In the genomic region with DNA sequence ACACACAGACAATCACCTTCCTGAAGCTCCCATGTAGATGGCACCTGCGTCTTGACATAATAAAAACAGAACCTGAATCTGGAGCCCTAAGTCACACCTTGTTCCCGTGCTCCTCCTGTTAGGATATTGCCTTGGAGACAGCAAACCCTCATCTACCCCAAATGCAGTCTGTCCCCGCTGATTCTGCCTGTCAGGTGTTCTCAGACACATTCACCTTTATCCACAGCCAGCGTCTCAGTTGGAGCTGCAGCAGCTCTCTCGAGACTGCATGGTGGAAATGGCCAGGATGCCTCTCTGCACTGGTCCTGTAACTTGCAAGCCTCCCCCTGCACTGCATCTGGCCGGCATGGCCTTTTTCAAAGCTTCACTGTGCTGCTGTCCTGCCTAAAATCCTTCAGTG, we compare ENCODE assay signal across 17 cellular contexts.
A peak's percentile ranks its signal among the peaks of the same experiment; 100 is the strongest.
DNase-seq lines count a peak whose midpoint lies in the region; ATAC-seq and TF ChIP-seq lines count a peak whose summit lies in the region.
"Had no signal": no experiment of that assay in that cellular context is flagged by ENCODE, and none has a peak within 500 bp of the region (broad histone marks: within the 10 kb centered on the region; RNA-seq: fewer than 3 reads in every experiment).

No MANE protein-coding gene starts in this region.

- no peak overlapping the region for H3K4me2 ChIP-seq in IMR-90 (ENCODE audit: low read depth, low read length)

- dilution Hi-C loops in IMR-90 (cut with HindIII; ENCODE audit: low sequenced_read_pairs, unreplicated experiment) = no loop called here

- H3K27ac Mint-ChIP-seq in nephron progenitor cell = peak overlapping the region; percentile 29
- H3K27ac Mint-ChIP-seq: B cell had no signal

- no peak overlapping the region for H2AK9ac ChIP-seq in IMR-90 (replicated peaks; ENCODE audit: low read depth, low read length, poor library complexity)

- H2BK5ac ChIP-seq in IMR-90 (ENCODE audit: low read depth, low read length, poor library complexity, severe bottlenecking) = peak overlapping the region; percentile 94

- no peak for ATAC-seq in right cardiac atrium
- ATAC-seq in IMR-90 (ENCODE audit: low read depth) = no peak
- no peak for ATAC-seq in GM21717 (IDR thresholded peaks at IDR 0.05; ENCODE audit: unreplicated experiment)
- ATAC-seq: HCT116 had no signal

- TF ChIP-seq RAD21 in IMR-90 (IDR thresholded peaks at IDR 0.05; ENCODE audit: low read length) = no peak

- H3K27me3 Mint-ChIP-seq in nephron progenitor cell (ENCODE audit: low read depth, poor library complexity) = peaks cover 6% of the 10 kb centered on the region

- TF ChIP-seq CTCF in left ventricle myocardium inferior (IDR thresholded peaks at IDR 0.05; ENCODE audit: borderline replicate concordance) = no peak
- no peak for TF ChIP-seq CTCF in IMR-90 (conservative IDR thresholded peaks at IDR 0.05; ENCODE audit: low read depth, low read length)
- no peak for TF ChIP-seq CTCF in nephron progenitor cell (IDR thresholded peaks at IDR 0.05)

- no peaks in the 10 kb centered on the region for H4K20me1 ChIP-seq in IMR-90 (ENCODE audit: insufficient read depth, low read length)

- peaks cover 40% of the 10 kb centered on the region for H3K4me1 Mint-ChIP-seq in nephron progenitor cell
- H3K4me1 Mint-ChIP-seq: B cell had no signal

- peak overlapping the region; percentile 98 for H2BK120ac ChIP-seq in IMR-90 (ENCODE audit: low read depth, low read length)

- peak overlapping the region; percentile 84 for H2BK20ac ChIP-seq in IMR-90 (ENCODE audit: low read depth, low read length)

- DNase-seq in left ventricle myocardium inferior (no peak), right cardiac atrium (no peak), IMR-90 (no peak), nephron progenitor cell (no peak), G401 (ENCODE audit: low spot score) (no peak), NCI-H1694 (lab: John Stamatoyannopoulos, UW) (no peak)
- DNase-seq: C1 segment of cervical spinal cord; CD4-positive, alpha-beta memory T cell; COR-L47; DMS153; DMS79 treated with DMSO at 0.1 percent for 48 hours; EL; GDM1 had no signal

- H3K9me3 Mint-ChIP-seq in nephron progenitor cell = no peaks in the 10 kb centered on the region

- no peak overlapping the region for H2AFZ ChIP-seq in IMR-90 (replicated peaks; ENCODE audit: low read length, poor library complexity)

- no peaks in the 10 kb centered on the region for H3K36me3 ChIP-seq in left ventricle myocardium inferior
- no peaks in the 10 kb centered on the region for H3K36me3 ChIP-seq in IMR-90 (ENCODE audit: control insufficient read depth, insufficient read depth, low read length)

- H4K8ac ChIP-seq in IMR-90 (ENCODE audit: low read depth in 2 of 2, low read length in 2 of 2) = peak overlapping the region; percentile 64 to 95

- H3K79me1 ChIP-seq in IMR-90 (ENCODE audit: low read depth in 1 of 2, low read length in 2 of 2) = peaks cover 0 to 16% of the 10 kb centered on the region in 2 experiments; a peak in 1 of 4 replicates

- H3K9me3 ChIP-seq in left ventricle myocardium inferior (replicated peaks) (no peaks in the 10 kb centered on the region), right cardiac atrium (ENCODE audit: control insufficient read depth, low read length) (no peaks in the 10 kb centered on the region), IMR-90 (ENCODE audit: control insufficient read depth, insufficient read depth, low read length) (no peaks in the 10 kb centered on the region)

- 0 out of 2 replicates have a peak overlapping the region, but pooled peaks have one; percentile 10 for H3K18ac ChIP-seq in IMR-90 (ENCODE audit: low read depth, low read length)

- CTCF ChIA-PET in IMR-90 (lab: Yijun Ruan, JAX) = interaction anchor here (1.5 kb wide), 1 partner anchor 11 kb away, joined by 3 read pairs; no protein-coding TSS in a partner anchor

- 0 out of 2 replicates have a peak overlapping the region, but pooled peaks have one; percentile 10 for H3K56ac ChIP-seq in IMR-90 (ENCODE audit: extremely low read depth, insufficient read depth, low read length)

- in situ Hi-C loops in IMR-90 (cut with MboI; ENCODE audit: low sequenced_read_pairs) (no loop called here), G401 (cut with HindIII; ENCODE audit: low sequenced_read_pairs) (no loop called here)

- intact Hi-C loops in left ventricle myocardium inferior (cut with micrococcal nuclease) = no loop called here
- intact Hi-C loops in right cardiac atrium (cut with DNase I) = no loop called here
- intact Hi-C loops in IMR-90 (cut with micrococcal nuclease) = loop anchor here (10.0 kb wide), 1 partner anchor 518 kb away; the partner anchor contains the start of gene CXCL12

- H2AK5ac ChIP-seq in IMR-90 (ENCODE audit: low read depth, low read length) = peak overlapping the region; percentile 77

- H3K4me3 ChIP-seq in left ventricle myocardium inferior (no peak overlapping the region), right cardiac atrium (ENCODE audit: low read length) (no peak overlapping the region), IMR-90 (ENCODE audit: insufficient read depth, low read depth, low read length) (no peak overlapping the region)

- no peak overlapping the region for H3K9ac ChIP-seq in IMR-90 (ENCODE audit: low read depth, low read length)

- no peak for TF ChIP-seq POLR2A in IMR-90 (IDR thresholded peaks at IDR 0.05; ENCODE audit: low read depth, low read length)

- peak overlapping the region; percentile 99 for H4K91ac ChIP-seq in IMR-90 (ENCODE audit: insufficient read depth, low read depth, low read length)

- peak overlapping the region; percentile 26 for H3K14ac ChIP-seq in IMR-90 (replicated peaks; ENCODE audit: low read depth, low read length)

- no peak overlapping the region for H3K4me3 Mint-ChIP-seq in nephron progenitor cell
- H3K4me3 Mint-ChIP-seq: B cell; CD4-positive, alpha-beta memory T cell had no signal

- H3K4ac ChIP-seq in IMR-90 (ENCODE audit: low read depth, low read length) = peak overlapping the region; percentile 93

- H3K36me3 Mint-ChIP-seq in nephron progenitor cell (ENCODE audit: low read depth) = no peaks in the 10 kb centered on the region
- H3K36me3 Mint-ChIP-seq: CD4-positive, alpha-beta memory T cell had no signal

- H2BK15ac ChIP-seq in IMR-90 (ENCODE audit: low read depth, low read length) = peak overlapping the region; percentile 96; the same call in 1 of the 3 replicates

- H3K4me1 ChIP-seq in left ventricle myocardium inferior (peaks cover 86% of the 10 kb centered on the region), right cardiac atrium (ENCODE audit: control insufficient read depth, insufficient read depth, low read length) (peaks cover 23% of the 10 kb centered on the region), IMR-90 (ENCODE audit: control insufficient read depth, insufficient read depth, low read length) (peaks cover 34% of the 10 kb centered on the region)

- no peak overlapping the region for H3K23ac ChIP-seq in IMR-90 (ENCODE audit: low read depth, low read length)

- H4K5ac ChIP-seq in IMR-90 (ENCODE audit: low read depth, low read length) = 0 out of 2 replicates have a peak overlapping the region, but pooled peaks have one; percentile 11

- no TSS peak for BruUV-seq in IMR-90 (replicated peaks; lab: Mats Ljungman, UMichigan)

- H3K27ac ChIP-seq in left ventricle myocardium inferior (replicated peaks) = peak overlapping the region; percentile 84
- no peak overlapping the region for H3K27ac ChIP-seq in right cardiac atrium (ENCODE audit: low read length)
- 0 out of 2 replicates have a peak overlapping the region, but pooled peaks have one; percentile 2 for H3K27ac ChIP-seq in IMR-90 (ENCODE audit: insufficient read depth, low read length)
- H3K27ac ChIP-seq: HL-60 had no signal

- POLR2A ChIA-PET in IMR-90 (lab: Charles Lee; ENCODE audit: unreplicated experiment) = interaction anchor here (0.5 kb wide), 1 partner anchor 1085 kb away, joined by 3 read pairs; no protein-coding TSS in a partner anchor

- H3K9me1 ChIP-seq in IMR-90 (ENCODE audit: insufficient read depth, low read length) = peaks cover 30% of the 10 kb centered on the region

- 79% methylated on average over 6 of the region's 6 CpGs for WGBS in right cardiac atrium
- WGBS in IMR-90 (ENCODE audit: extremely low coverage in 2 of 2, insufficient read length in 1 of 2), 2 experiments = 88% methylated on average over 4 of the region's 6 CpGs; no CpG with 5 or more reads in 1 of the 2 experiments

- no peaks in the 10 kb centered on the region for H3K27me3 ChIP-seq in left ventricle myocardium inferior (ENCODE audit: low read depth)
- H3K27me3 ChIP-seq in right cardiac atrium (ENCODE audit: control insufficient read depth, insufficient read depth) = no peaks in the 10 kb centered on the region
- H3K27me3 ChIP-seq in IMR-90 (ENCODE audit: control insufficient read depth, insufficient read depth, low read length) = no peaks in the 10 kb centered on the region

TF ChIP-seq in IMR-90, 13 proteins besides CTCF, POLR2A, EP300 and RAD21 (continues in another document):
- TF ChIP-seq RFX5 (IDR thresholded peaks at IDR 0.05; ENCODE audit: low read depth, low read length) = no peak
- TF ChIP-seq ELK1 (IDR thresholded peaks at IDR 0.05; ENCODE audit: borderline replicate concordance, low read depth, low read length) = no peak
- no peak for TF ChIP-seq MAFK (IDR thresholded peaks at IDR 0.05; ENCODE audit: low read depth, low read length)
- no peak for TF ChIP-seq CEBPB (IDR thresholded peaks at IDR 0.05; ENCODE audit: low read depth, low read length)
- TF ChIP-seq CHD1 (IDR thresholded peaks at IDR 0.05; ENCODE audit: low read depth, low read length) = no peak
- no peak for TF ChIP-seq MXI1 (IDR thresholded peaks at IDR 0.05; ENCODE audit: borderline replicate concordance, low read depth, low read length)
- TF ChIP-seq MAZ (IDR thresholded peaks at IDR 0.05; ENCODE audit: borderline replicate concordance, low read depth, low read length) = no peak
- TF ChIP-seq RCOR1 (IDR thresholded peaks at IDR 0.05; ENCODE audit: insufficient replicate concordance, low read length) = no peak
- TF ChIP-seq FOS (IDR thresholded peaks at IDR 0.05; ENCODE audit: low read depth, low read length) = no peak
- no peak for TF ChIP-seq BHLHE40 (IDR thresholded peaks at IDR 0.05; ENCODE audit: low read depth, low read length)
- TF ChIP-seq SMC3 (IDR thresholded peaks at IDR 0.05; ENCODE audit: low read depth, low read length) = no peak
- TF ChIP-seq NFE2L2 (IDR thresholded peaks at IDR 0.05; ENCODE audit: low read depth, low read length) = no peak
